Comparison of ENCODE assay signal across 6 cellular contexts in genomic region chr17:59959574-59959973, GRCh38. TPM values are rescaled to one million over a fixed set of nuclear protein-coding genes. Genes with fewer than 3 reads are reported as not detected.
A peak's percentile ranks its signal among the peaks of the same experiment; 100 is the strongest.
DNase-seq lines count a peak whose midpoint lies in the region; ATAC-seq, FAIRE-seq and TF ChIP-seq lines count a peak whose summit lies in the region.
"Not testable (repeated sequence)": the region's sequence is repeated elsewhere in the genome, so short reads cannot be mapped to it uniquely, and the experiment has no call there.

No MANE protein-coding gene starts in this region.

- not testable (repeated sequence) for H3K9me3 Mint-ChIP-seq in CD4-positive, alpha-beta T cell; central memory CD8-positive, alpha-beta T cell; memory B cell; stimulated activated memory B cell treated with anti-CD40 and anti-IgM and Interleukin-4, amounts not matched to agents 10 μg/mL and 1 μg/mL and 100 μg/mL, for 72 hours

- CTCF ChIA-PET in CD4-positive, alpha-beta T cell (lab: Charles Lee), result not testable (repeated sequence)

- DNase-seq in CD4-positive, alpha-beta T cell; T-helper 17 cell; central memory CD8-positive, alpha-beta T cell (ENCODE audit: low spot score in 2 of 2); memory B cell (ENCODE audit: low spot score in 2 of 2); urothelium cell line (ENCODE audit: low spot score): not testable (repeated sequence)

- POLR2A ChIA-PET in CD4-positive, alpha-beta T cell (lab: Charles Lee), result not testable (repeated sequence)

- H3K36me3 Mint-ChIP-seq in CD4-positive, alpha-beta T cell (ENCODE audit: low read depth), result peaks cover 60% of the 10 kb centered on the region
- not testable (repeated sequence) for H3K36me3 Mint-ChIP-seq in T-helper 17 cell (ENCODE audit: low read depth)
- peaks cover 42% of the 10 kb centered on the region for H3K36me3 Mint-ChIP-seq in central memory CD8-positive, alpha-beta T cell (ENCODE audit: insufficient read depth)
- peaks cover 13% of the 10 kb centered on the region for H3K36me3 Mint-ChIP-seq in memory B cell
- peaks cover 36% of the 10 kb centered on the region for H3K36me3 Mint-ChIP-seq in stimulated activated memory B cell treated with anti-CD40 and anti-IgM and Interleukin-4, amounts not matched to agents 10 μg/mL and 1 μg/mL and 100 μg/mL, for 72 hours

- TF ChIP-seq CTCF in CD4-positive, alpha-beta T cell (IDR thresholded peaks at IDR 0.05), result not testable (repeated sequence)

- not testable (repeated sequence) for ATAC-seq in CD4-positive, alpha-beta T cell (ENCODE audit: poor library complexity); T-helper 17 cell; central memory CD8-positive, alpha-beta T cell (replicated peaks; ENCODE audit: extremely low read depth, poor library complexity, severe bottlenecking); memory B cell (ENCODE audit: low read depth); stimulated activated memory B cell treated with anti-CD40 and anti-IgM and Interleukin-4, amounts not matched to agents 10 μg/mL and 1 μg/mL and 100 μg/mL, for 72 hours

- peak overlapping the region; percentile 39 for H3K27ac Mint-ChIP-seq in CD4-positive, alpha-beta T cell
- H3K27ac Mint-ChIP-seq in T-helper 17 cell, result peak overlapping the region; percentile 87
- peak overlapping the region; percentile 32 for H3K27ac Mint-ChIP-seq in central memory CD8-positive, alpha-beta T cell (ENCODE audit: low read depth)
- H3K27ac Mint-ChIP-seq in memory B cell, result peak overlapping the region; percentile 3
- peak overlapping the region; percentile 18 for H3K27ac Mint-ChIP-seq in stimulated activated memory B cell treated with anti-CD40 and anti-IgM and Interleukin-4, amounts not matched to agents 10 μg/mL and 1 μg/mL and 100 μg/mL, for 72 hours

- not testable (repeated sequence) for H3K27me3 ChIP-seq in CD4-positive, alpha-beta T cell (ENCODE audit: control insufficient read depth, insufficient read depth, low read length)

- not testable (repeated sequence) for H3K27me3 Mint-ChIP-seq in CD4-positive, alpha-beta T cell; T-helper 17 cell; central memory CD8-positive, alpha-beta T cell; memory B cell; stimulated activated memory B cell treated with anti-CD40 and anti-IgM and Interleukin-4, amounts not matched to agents 10 μg/mL and 1 μg/mL and 100 μg/mL, for 72 hours

- H3K27ac ChIP-seq in CD4-positive, alpha-beta T cell (ENCODE audit: low read depth, low read length), result not testable (repeated sequence)

- peaks cover 29% of the 10 kb centered on the region for H3K4me1 Mint-ChIP-seq in CD4-positive, alpha-beta T cell (ENCODE audit: low read depth)
- H3K4me1 Mint-ChIP-seq in T-helper 17 cell (peaks cover 13% of the 10 kb centered on the region), memory B cell (peaks cover 11% of the 10 kb centered on the region)
- H3K4me1 Mint-ChIP-seq in central memory CD8-positive, alpha-beta T cell, result peaks cover 24% of the 10 kb centered on the region
- H3K4me1 Mint-ChIP-seq in stimulated activated memory B cell treated with anti-CD40 and anti-IgM and Interleukin-4, amounts not matched to agents 10 μg/mL and 1 μg/mL and 100 μg/mL, for 72 hours, result peaks cover 19% of the 10 kb centered on the region

- not testable (repeated sequence) for H3K4me3 Mint-ChIP-seq in CD4-positive, alpha-beta T cell; T-helper 17 cell; central memory CD8-positive, alpha-beta T cell; memory B cell; stimulated activated memory B cell treated with anti-CD40 and anti-IgM and Interleukin-4, amounts not matched to agents 10 μg/mL and 1 μg/mL and 100 μg/mL, for 72 hours

- intact Hi-C loops in CD4-positive, alpha-beta T cell (cut with DNase I, micrococcal nuclease), result not testable (repeated sequence)

- not testable (repeated sequence) for H3K9me3 ChIP-seq in CD4-positive, alpha-beta T cell (ENCODE audit: control insufficient read depth, low read length); T-helper 17 cell (ENCODE audit: control insufficient read depth, low read length, poor library complexity, severe bottlenecking)

- peak; percentile 9 for FAIRE-seq in urothelium cell line (lab: Jason Lieb, UNC)

RNA-seq across cellular contexts. Expression of gene RNFT1, which starts 5.0 kb away (rescaled TPM):
- total RNA-seq in CD4-positive, alpha-beta T cell, result 10 to 100 TPM; 19.8 to 19.9 TPM
- 10 to 100 TPM; 21.9 to 27.5 TPM for total RNA-seq in T-helper 17 cell

Comparison
In these comparisons a context has a peak if more than half of its experiments do, and no peak if none do; other contexts are left out.
1. H3K27ac Mint-ChIP-seq: peak in every context shown above with its lines; median percentile 87 in T-helper 17 cell; 39 in CD4-positive, alpha-beta T cell; 32 in central memory CD8-positive, alpha-beta T cell; 18 in stimulated activated memory B cell treated with anti-CD40 and anti-IgM and Interleukin-4, amounts not matched to agents 10 μg/mL and 1 μg/mL and 100 μg/mL, for 72 hours; 3 in memory B cell.